In the genomic region with DNA sequence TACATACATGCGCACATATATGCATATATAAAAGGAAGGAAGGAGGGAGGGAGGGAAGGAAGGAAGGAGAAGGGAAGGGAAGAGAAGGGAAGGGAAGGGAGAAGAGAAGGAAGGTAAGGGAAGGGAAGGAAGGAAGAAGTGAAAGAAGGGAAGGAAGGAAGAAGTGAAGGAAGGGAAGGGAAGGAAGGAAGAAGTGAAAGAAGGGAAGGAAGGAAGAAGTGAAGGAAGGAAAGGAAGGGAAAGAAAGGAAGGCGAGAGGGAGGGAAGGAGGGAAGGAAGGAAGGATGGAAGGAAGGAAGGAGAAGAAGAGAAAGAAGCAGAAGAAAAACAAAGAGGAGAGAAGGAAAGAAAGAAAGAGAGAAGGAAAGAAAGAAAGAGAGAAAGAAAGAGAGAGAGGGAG, we compare ENCODE assay signal across 19 cellular contexts. TPM values are rescaled to one million over a fixed set of nuclear protein-coding genes. Genes with fewer than 3 reads are reported as not detected.
DNase-seq lines count a peak whose midpoint lies in the region; ATAC-seq, FAIRE-seq and TF ChIP-seq lines count a peak whose summit lies in the region.
"Had no signal": no experiment of that assay in that cellular context is flagged by ENCODE, and none has a peak within 500 bp of the region (broad histone marks: within the 10 kb centered on the region; RNA-seq: fewer than 3 reads in every experiment).

No MANE protein-coding gene starts in this region.

- no peak for TF ChIP-seq CTCF in HEK293 (tag by site-specific recombination; IDR thresholded peaks at IDR 0.05)
- no peak for TF ChIP-seq CTCF in K562 (IDR thresholded peaks at IDR 0.05 in 2 of 3, conservative IDR thresholded peaks at IDR 0.05 in 1 of 3; ENCODE audit: insufficient read depth in 2 of 3, low read depth in 1 of 3, low read length in 3 of 3)
- TF ChIP-seq CTCF in uterus (IDR thresholded peaks at IDR 0.05): no peak
- no peak for TF ChIP-seq CTCF in gastrocnemius medialis (IDR thresholded peaks at IDR 0.05 in 4 of 5, conservative IDR thresholded peaks at IDR 0.05 in 1 of 5)

- TF ChIP-seq RAD21 in K562 (CRISPR knock-in tag; conservative IDR thresholded peaks at IDR 0.05 in 1 of 2, IDR thresholded peaks at IDR 0.05 in 1 of 2): no peak

- intact Hi-C loops in K562 (cut with micrococcal nuclease): no loop called here
- intact Hi-C loops in uterus (cut with DNase I; ENCODE audit: low total_unique reads): no loop called here
- intact Hi-C loops in gastrocnemius medialis (cut with DNase I; ENCODE audit: low total_unique reads): no loop called here

- no peaks in the 10 kb centered on the region for H3K9me1 ChIP-seq in K562 (ENCODE audit: control insufficient read depth, insufficient read depth, low read length)

- FAIRE-seq in K562 (lab: Jason Lieb, UNC): no peak
- FAIRE-seq: H54 had no signal

- peaks cover 59% of the 10 kb centered on the region for H3K4me1 ChIP-seq in ACC112 (ENCODE audit: control insufficient read depth, insufficient read depth, low read length, unreplicated experiment)
- H3K4me1 ChIP-seq in HEK293 (ENCODE audit: control insufficient read depth, insufficient read depth, low read length): no peaks in the 10 kb centered on the region
- no peaks in the 10 kb centered on the region for H3K4me1 ChIP-seq in K562 (replicated peaks in 1 of 2; ENCODE audit: control insufficient read depth in 2 of 2, insufficient read depth in 2 of 2, low read length in 2 of 2)
- H3K4me1 ChIP-seq in uterus: peaks cover 5 to 7% of the 10 kb centered on the region in 2 donors
- H3K4me1 ChIP-seq in gastrocnemius medialis: peaks cover 0 to 2% of the 10 kb centered on the region in 2 donors
- H3K4me1 ChIP-seq: BLaER1 treated with 17β-estradiol and CSF1 and Interleukin-3, amounts not matched to agents 10 nM and 100 nM had no signal

- H3K9ac ChIP-seq in K562 (ENCODE audit: insufficient read depth in 1 of 2, low read depth in 2 of 2, low read length in 2 of 2): no peak overlapping the region
- H3K9ac ChIP-seq: BLaER1 treated with 17β-estradiol and CSF1 and Interleukin-3, amounts not matched to agents 10 nM and 100 nM had no signal

- H3K4me3 ChIP-seq in ACC112 (ENCODE audit: low read depth, low read length) (no peak overlapping the region), HEK293 (ENCODE audit: low read depth, low read length) (no peak overlapping the region), K562 (no peak overlapping the region), uterus (no peak overlapping the region), gastrocnemius medialis (no peak overlapping the region)
- H3K4me3 ChIP-seq: BLaER1 treated with 17β-estradiol and CSF1 and Interleukin-3, amounts not matched to agents 10 nM and 100 nM; GM23338 had no signal

- 0 out of 2 replicates have a peak overlapping the region, but pooled peaks have one; percentile 7 for H3K27ac ChIP-seq in ACC112 (ENCODE audit: low read depth, low read length)
- no peak overlapping the region for H3K27ac ChIP-seq in HEK293 (ENCODE audit: extremely low read depth, low read depth, low read length)
- no peak overlapping the region for H3K27ac ChIP-seq in K562 (ENCODE audit: extremely low read depth, low read depth, low read length)
- peak overlapping the region; percentile 67 to 97 for H3K27ac ChIP-seq in uterus
- H3K27ac ChIP-seq in gastrocnemius medialis: peak overlapping the region in 1 of 4 donors; percentile 3
- H3K27ac ChIP-seq: BLaER1 treated with 17β-estradiol and CSF1 and Interleukin-3, amounts not matched to agents 10 nM and 100 nM; HL-60 had no signal

- 7% methylated on average over 2 of the region's 2 CpGs for WGBS in K562 (ENCODE audit: insufficient coverage, low coverage, missing lambda C conversion rate)

- H3K27me3 ChIP-seq in ACC112 (ENCODE audit: insufficient read depth, low read length): no peaks in the 10 kb centered on the region
- no peaks in the 10 kb centered on the region; a peak in 1 of 5 replicates for H3K27me3 ChIP-seq in K562 (ENCODE audit: control insufficient read depth in 2 of 2, insufficient read depth in 2 of 2, low read length in 2 of 2)
- no peaks in the 10 kb centered on the region for H3K27me3 ChIP-seq in uterus
- H3K27me3 ChIP-seq in gastrocnemius medialis: no peaks in the 10 kb centered on the region
- H3K27me3 ChIP-seq: BLaER1 treated with 17β-estradiol and CSF1 and Interleukin-3, amounts not matched to agents 10 nM and 100 nM had no signal

- no peak overlapping the region for H2AFZ ChIP-seq in ACC112 (ENCODE audit: low read length, unreplicated experiment)
- H2AFZ ChIP-seq in K562 (ENCODE audit: low read depth, low read length): no peak overlapping the region
- H2AFZ ChIP-seq: GM23338 had no signal

- CTCF ChIA-PET in HEK293 (lab: Yijun Ruan, JAX) (interaction anchor here (1.3 kb wide), 1 partner anchor 231 kb away, joined by 3 read pairs; no protein-coding TSS in a partner anchor), K562 (lab: Yijun Ruan, JAX; ENCODE audit: low intra/inter-chr PET ratio) (no interaction called here)

- no peak for DNase-seq in K562 (ENCODE audit: extremely low read depth in 1 of 4, low spot score in 3 of 4)
- no peak for DNase-seq in uterus
- DNase-seq in NCI-H2196 (lab: John Stamatoyannopoulos, UW; ENCODE audit: unreplicated experiment): no peak
- no peak for DNase-seq in NCI-H146 (lab: John Stamatoyannopoulos, UW)
- DNase-seq in gastrocnemius medialis: no peak
- DNase-seq: 8988T; Calu3; CD8-positive, alpha-beta T cell; DMS79 treated with DMSO at 0.1 percent for 48 hours; GF-D8; IMR-90; KBM-7 had no signal

- no TSS peak for BruUV-seq in K562 (replicated peaks; lab: Mats Ljungman, UMichigan)

- no peak for TF ChIP-seq POLR2A in K562 (conservative IDR thresholded peaks at IDR 0.05)
- no peak for TF ChIP-seq POLR2A in uterus (IDR thresholded peaks at IDR 0.05)
- no peak for TF ChIP-seq POLR2A in gastrocnemius medialis (IDR thresholded peaks at IDR 0.05)

- H3K79me2 ChIP-seq in ACC112 (ENCODE audit: control insufficient read depth, insufficient read depth, low read length, unreplicated experiment): peaks cover 99% of the 10 kb centered on the region
- no peaks in the 10 kb centered on the region for H3K79me2 ChIP-seq in K562 (ENCODE audit: control insufficient read depth, insufficient read depth, low read length)

- H3K9me3 ChIP-seq in HEK293 (ENCODE audit: control insufficient read depth, insufficient read depth, low read depth, low read length): no peaks in the 10 kb centered on the region
- no peaks in the 10 kb centered on the region for H3K9me3 ChIP-seq in K562 (replicated peaks; ENCODE audit: control insufficient read depth, insufficient read depth, low read depth, low read length)
- H3K9me3 ChIP-seq in uterus: no peaks in the 10 kb centered on the region
- H3K9me3 ChIP-seq in gastrocnemius medialis: no peaks in the 10 kb centered on the region
- H3K9me3 ChIP-seq: BLaER1 treated with 17β-estradiol and CSF1 and Interleukin-3, amounts not matched to agents 10 nM and 100 nM had no signal

- ATAC-seq in K562 (no peak), gastrocnemius medialis (no peak)
- ATAC-seq: CD8-positive, alpha-beta T cell; GM23338; HCT116 had no signal

- no peak overlapping the region for H3K4me2 ChIP-seq in K562 (ENCODE audit: insufficient read depth, low read length)
- H3K4me2 ChIP-seq: BLaER1 treated with 17β-estradiol and CSF1 and Interleukin-3, amounts not matched to agents 10 nM and 100 nM; GM23338 had no signal

- POLR2A ChIA-PET in HEK293 (lab: Yijun Ruan, JAX) (no interaction called here), K562 (lab: Yijun Ruan, JAX) (interaction anchor here (1.0 kb wide), 1 partner anchor 10 kb away, joined by 3 read pairs; no protein-coding TSS in a partner anchor)

- no peak for TF ChIP-seq EP300 in K562 (IDR thresholded peaks at IDR 0.05; ENCODE audit: low read length)

- H3K36me3 ChIP-seq in ACC112 (ENCODE audit: insufficient read depth, low read length) (peaks cover 62% of the 10 kb centered on the region), HEK293 (ENCODE audit: control insufficient read depth in 2 of 2, insufficient read depth in 1 of 2, low read length in 2 of 2) (no peaks in the 10 kb centered on the region), K562 (ENCODE audit: control insufficient read depth, insufficient read depth, low read length) (no peaks in the 10 kb centered on the region), uterus (no peaks in the 10 kb centered on the region), gastrocnemius medialis (no peaks in the 10 kb centered on the region)
- H3K36me3 ChIP-seq: BLaER1 treated with 17β-estradiol and CSF1 and Interleukin-3, amounts not matched to agents 10 nM and 100 nM had no signal

- H4K20me1 ChIP-seq in K562 (replicated peaks; ENCODE audit: control insufficient read depth, insufficient read depth, low read length): no peaks in the 10 kb centered on the region
- H4K20me1 ChIP-seq: BLaER1 treated with 17β-estradiol and CSF1 and Interleukin-3, amounts not matched to agents 10 nM and 100 nM had no signal

- in situ Hi-C loops in K562 (cut with MboI) (no loop called here), gastrocnemius medialis (cut with MboI; ENCODE audit: low sequenced_read_pairs in 4 of 4) (no loop called here)

TF ChIP-seq in HEK293, 187 proteins besides CTCF, POLR2A, EP300 and RAD21 (continues in another document):
- TF ChIP-seq ZNF366 (tag by site-specific recombination; conservative IDR thresholded peaks at IDR 0.05) (peak; percentile 82), ZXDB (tag by site-specific recombination; IDR thresholded peaks at IDR 0.05) (no peak)

TF ChIP-seq in K562, 482 proteins besides CTCF, POLR2A, EP300 and RAD21 (continues in another document):
- TF ChIP-seq DACH1 (IDR thresholded peaks at IDR 0.05; ENCODE audit: partially characterized antibody) (peak; percentile 33), PTRF (tag; IDR thresholded peaks at IDR 0.05) (no peak)

RNA-seq across cellular contexts. Expression of a gene that starts 16.9 kb away (rescaled TPM):
- total RNA-seq in K562 (2011; cell fraction: chromatin; rRNA removed; ENCODE audit: low replicate concordance): 2.5 and 3.2 TPM in 2 replicates
- 1.7 TPM in 2 replicates for total RNA-seq in K562 (2011; cell fraction: nucleolus; rRNA removed)
- total RNA-seq in K562 (2011; cell fraction: nucleoplasm; rRNA removed): 2.5 and 3.6 TPM in 2 replicates
- total RNA-seq in K562 (2014; rRNA removed) (1.5 and 2.1 TPM in 2 replicates), K562 (2014; rRNA removed; fragmentation: Illumina TruSeq; extraction: Trizol) (1.6 TPM in 2 replicates), K562 (2015; rRNA removed; fragmentation: Illumina TruSeq; extraction: Trizol) (2.0 and 2.5 TPM in 2 replicates), K562 (2021) (4.1 and 4.3 TPM in 2 replicates), uterus (1,000 to 10,000 TPM in 1 of 4 donors, 100 to 1,000 TPM in 3; 164 to 1,719 (median 447) TPM), gastrocnemius medialis (100 to 1,000 TPM in 2 of 4 donors, 10 to 100 TPM in 2; 45.3 to 150 (median 108) TPM)
- polyA plus RNA-seq in K562 (2011; rRNA removed) (0.07 and 0.11 TPM in 2 replicates), K562 (2014; fragmentation: Illumina TruSeq; extraction: Trizol) (2.7 and 2.9 TPM in 2 replicates), K562 (2014; fragmentation: Nextera tagmentation; extraction: Ambion mirVana) (under 1 TPM; 0.39 to 0.48 TPM), K562 (2014; rRNA removed) (1.1 and 2.7 TPM in 2 replicates)
- 0.07 and 0.12 TPM in 2 replicates for polyA plus RNA-seq in K562 (2011; cell fraction: cytosol; rRNA removed)
- 0.37 and 0.55 TPM in 2 replicates for polyA plus RNA-seq in K562 (2011; cell fraction: nucleus; rRNA removed)
- polyA plus RNA-seq in K562 (2012): 3.4 and 61.3 TPM in 2 replicates
- polyA minus RNA-seq in K562 (2011; rRNA and poly(A)+ RNA removed): 0.18 and 0.60 TPM in 2 replicates
- 0.91 and 1.4 TPM in 2 replicates for polyA minus RNA-seq in K562 (2011; cell fraction: cytosol; rRNA and poly(A)+ RNA removed)
- 0.13 and 0.56 TPM in 2 replicates for polyA minus RNA-seq in K562 (2011; cell fraction: nucleus; rRNA and poly(A)+ RNA removed)

Comparison
In these comparisons a context has a peak if more than half of its experiments do, and no peak if none do; other contexts are left out.
1. H3K27ac ChIP-seq: peak in ACC112 (single experiment) and uterus (2 of 2); none in HEK293 (single experiment) and K562 (single experiment).
2. RNA of a gene that starts 16.9 kb away (total RNA-seq): 164 to 1,719 TPM in uterus and 45.3 to 150 TPM in gastrocnemius medialis; 1.5 to 4.3 TPM in K562; every median in the first group is over 4 times any median in the second.